Comparison of ENCODE assay signal across 27 cellular contexts in genomic region chr1:33393991-33394390, GRCh38.
"Had no signal": no experiment of that assay in that cellular context is flagged by ENCODE, and none has a peak within 500 bp of the region (broad histone marks: within the 10 kb centered on the region; RNA-seq: fewer than 3 reads in every experiment).

No MANE protein-coding gene starts in this region.

- ATAC-seq: left cardiac atrium; left lobe of liver; lower lobe of right lung; natural killer cell; pancreas; right cardiac atrium; sciatic nerve; stimulated activated naive B cell treated with anti-CD40 and anti-IgM and Interleukin-4, amounts not matched to agents 10 μg/mL and 1 μg/mL and 100 μg/mL, for 72 hours; stimulated activated naive CD8-positive, alpha-beta T cell treated with anti-CD3 and anti-CD28 coated beads, Interleukin-15, Interleukin-2, amounts not matched to agents 100 U/mL and 50 U/mL, for 24 hours had no signal

- DNase-seq: kidney glomerular epithelial cell; left cardiac atrium; lower lobe of right lung; mammary epithelial cell; mesenchymal stem cell; natural killer cell; nucleus accumbens; pancreas; posterior cingulate gyrus; retina; right cardiac atrium; stimulated activated CD4-positive, alpha-beta T cell treated with anti-CD3 and anti-CD28 coated beads, Interleukin-12 subunit alpha, Interleukin-12 subunit beta, amount 100 ng/mL, for 4 hours; stimulated activated CD4-positive, alpha-beta T cell treated with anti-CD3 and anti-CD28 coated beads, Interleukin-15, amount 100 ng/mL, for 24 hours; stimulated activated CD4-positive, alpha-beta T cell treated with anti-CD3 and anti-CD28 coated beads, Interleukin-2, amount 100 ng/mL, for 24 hours; stimulated activated CD4-positive, alpha-beta T cell treated with anti-CD3 and anti-CD28 coated beads, Interleukin-4, amount 100 ng/mL, for 1 hour; stimulated activated naive B cell treated with anti-CD40 and anti-IgM and Interleukin-4, amounts not matched to agents 10 μg/mL and 1 μg/mL and 100 μg/mL, for 72 hours; stimulated activated naive CD8-positive, alpha-beta T cell treated with anti-CD3 and anti-CD28 coated beads, Interleukin-15, Interleukin-2, amounts not matched to agents 100 U/mL and 50 U/mL, for 24 hours; stomach; testis; thyroid gland; transverse colon; upper lobe of left lung had no signal

- H3K4me1 ChIP-seq: pancreas, prostate gland had no signal

- H3K9me3 ChIP-seq: lower lobe of right lung, pancreas, prostate gland, stomach, testis, thyroid gland, transverse colon, upper lobe of left lung, vagina had no signal

- H3K27me3 ChIP-seq: pancreas, stomach, testis, thyroid gland, transverse colon, upper lobe of left lung, vagina had no signal

- H3K36me3 ChIP-seq: lower lobe of right lung, pancreas, prostate gland, stomach, thyroid gland, transverse colon, upper lobe of left lung, vagina had no signal

- H3K4me3 ChIP-seq: lower lobe of right lung, pancreas, prostate gland, skin epidermis, stomach, testis, thyroid gland, transverse colon, upper lobe of left lung, vagina had no signal

- H3K27ac ChIP-seq: lower lobe of right lung, pancreas, prostate gland, stomach, testis, thyroid gland, transverse colon, upper lobe of left lung, vagina had no signal
